Comparison of ENCODE assay signal across 1 cellular context in genomic region chr9:87039809-87040392, GRCh38.
TF ChIP-seq lines count a peak whose summit lies in the region.

No MANE protein-coding gene starts in this region.

TF ChIP-seq in HEK293, 187 proteins besides CTCF, POLR2A, EP300 and RAD21 (continued from another document and continues in another):
- TF ChIP-seq ZNF513 (tag by site-specific recombination; IDR thresholded peaks at IDR 0.05) (no peak), ZNF664 (tag by site-specific recombination; IDR thresholded peaks at IDR 0.05) (no peak), ZNF140 (tag by site-specific recombination; IDR thresholded peaks at IDR 0.05) (no peak), ZNF501 (tag by site-specific recombination; IDR thresholded peaks at IDR 0.05) (no peak), SP7 (tag by site-specific recombination; IDR thresholded peaks at IDR 0.05) (no peak), GLIS1 (tag by site-specific recombination; IDR thresholded peaks at IDR 0.05) (no peak), ZNF10 (tag by site-specific recombination; IDR thresholded peaks at IDR 0.05) (no peak), ZNF354C (tag by site-specific recombination; IDR thresholded peaks at IDR 0.05; ENCODE audit: borderline replicate concordance, low read depth) (no peak), ZFP3 (tag by site-specific recombination; IDR thresholded peaks at IDR 0.05; ENCODE audit: low read depth) (no peak), ZNF175 (tag by site-specific recombination; IDR thresholded peaks at IDR 0.05) (no peak), PRDM1 (tag by site-specific recombination; IDR thresholded peaks at IDR 0.05) (peak; percentile 56; the same call in 1 of the 2 replicates), ZNF362 (tag by site-specific recombination; IDR thresholded peaks at IDR 0.05) (peak; percentile 51; the same call in 1 of the 2 replicates), ZNF704 (tag by site-specific recombination; IDR thresholded peaks at IDR 0.05) (no peak), REPIN1 (tag by site-specific recombination; IDR thresholded peaks at IDR 0.05; ENCODE audit: low read depth) (no peak), PRDM4 (tag by site-specific recombination; IDR thresholded peaks at IDR 0.05) (no peak), ZNF560 (tag by site-specific recombination; IDR thresholded peaks at IDR 0.05; ENCODE audit: borderline replicate concordance) (no peak), ZNF521 (tag by site-specific recombination; IDR thresholded peaks at IDR 0.05) (no peak), ZNF311 (tag by site-specific recombination; IDR thresholded peaks at IDR 0.05; ENCODE audit: borderline replicate concordance) (no peak), OVOL3 (tag by site-specific recombination; IDR thresholded peaks at IDR 0.05) (no peak; the same call in 1 of the 2 replicates), TRIM28 (IDR thresholded peaks at IDR 0.05; ENCODE audit: borderline replicate concordance, low read length) (no peak), YY2 (tag by site-specific recombination; IDR thresholded peaks at IDR 0.05) (no peak), ZSCAN4 (tag by site-specific recombination; IDR thresholded peaks at IDR 0.05) (no peak), ZNF768 (tag by site-specific recombination; IDR thresholded peaks at IDR 0.05) (no peak), KLF16 (tag by site-specific recombination; IDR thresholded peaks at IDR 0.05) (no peak), ZNF404 (tag by site-specific recombination; IDR thresholded peaks at IDR 0.05) (no peak), ZNF398 (tag by site-specific recombination; IDR thresholded peaks at IDR 0.05) (no peak), ZBTB48 (tag by site-specific recombination; IDR thresholded peaks at IDR 0.05) (no peak), FEZF1 (tag by site-specific recombination; IDR thresholded peaks at IDR 0.05) (peak; percentile 14; the same call in 1 of the 2 replicates), ZFP41 (tag by site-specific recombination; IDR thresholded peaks at IDR 0.05; ENCODE audit: borderline replicate concordance) (no peak), ZNF558 (tag by site-specific recombination; IDR thresholded peaks at IDR 0.05) (no peak), BCL6B (tag by site-specific recombination; IDR thresholded peaks at IDR 0.05) (no peak), ZNF48 (tag by site-specific recombination; IDR thresholded peaks at IDR 0.05) (no peak), ZNF24 (tag by site-specific recombination; IDR thresholded peaks at IDR 0.05) (no peak), ZNF580 (tag by site-specific recombination; IDR thresholded peaks at IDR 0.05) (no peak), INSM2 (tag by site-specific recombination; IDR thresholded peaks at IDR 0.05) (no peak), ZNF324 (tag by site-specific recombination; IDR thresholded peaks at IDR 0.05) (no peak), REST (tag by site-specific recombination; IDR thresholded peaks at IDR 0.05) (no peak), ZNF366 (tag by site-specific recombination; conservative IDR thresholded peaks at IDR 0.05) (no peak), ZBTB11 (tag by site-specific recombination; conservative IDR thresholded peaks at IDR 0.05; ENCODE audit: low read depth) (no peak), SCRT1 (tag by site-specific recombination; IDR thresholded peaks at IDR 0.05; ENCODE audit: borderline replicate concordance) (peak; percentile 41; the same call in 1 of the 2 replicates), ZNF394 (tag by site-specific recombination; IDR thresholded peaks at IDR 0.05; ENCODE audit: borderline replicate concordance) (no peak), ZNF548 (tag by site-specific recombination; IDR thresholded peaks at IDR 0.05) (no peak), ZNF510 (tag by site-specific recombination; IDR thresholded peaks at IDR 0.05; ENCODE audit: insufficient replicate concordance) (no peak)
